11 cellular contexts compared by ENCODE assay signal in genomic region chr1:95013948-95014574, GRCh38. TPM values are rescaled to one million over a fixed set of nuclear protein-coding genes. Genes with fewer than 3 reads are reported as not detected.
DNase-seq lines count a peak whose midpoint lies in the region; ATAC-seq and TF ChIP-seq lines count a peak whose summit lies in the region.
"Had no signal": no experiment of that assay in that cellular context is flagged by ENCODE, and none has a peak within 500 bp of the region (broad histone marks: within the 10 kb centered on the region; RNA-seq: fewer than 3 reads in every experiment).

No MANE protein-coding gene starts in this region.

- TF ChIP-seq CTCF in AG10803 (conservative IDR thresholded peaks at IDR 0.05; ENCODE audit: low read length) (no peak), omental fat pad (IDR thresholded peaks at IDR 0.05) (no peak), chondrocyte (IDR thresholded peaks at IDR 0.05) (no peak)

- CTCF ChIA-PET in activated naive CD4-positive, alpha-beta T cell treated with anti-CD3 and anti-CD28 coated beads, Interleukin-2, amount 10 ng/mL, durations not matched to agents 7 days and 5 days (lab: Charles Lee), result interaction anchor here (0.9 kb wide), 1 partner anchor 30 kb away, joined by 3 read pairs; no protein-coding TSS in a partner anchor

- H3K27ac Mint-ChIP-seq in chondrocyte (ENCODE audit: unreplicated experiment), result no peak overlapping the region
- no peak overlapping the region for H3K27ac Mint-ChIP-seq in activated naive CD4-positive, alpha-beta T cell treated with anti-CD3 and anti-CD28 coated beads, Interleukin-2, amount 10 ng/mL, durations not matched to agents 7 days and 5 days

- H3K4me1 Mint-ChIP-seq in chondrocyte (ENCODE audit: low read depth), result peaks cover 27% of the 10 kb centered on the region
- no peaks in the 10 kb centered on the region for H3K4me1 Mint-ChIP-seq in activated T-cell treated with anti-CD3 and anti-CD28 coated beads, Interleukin-2, amount 50 U/mL, for 4 hours (ENCODE audit: low read depth)
- no peaks in the 10 kb centered on the region for H3K4me1 Mint-ChIP-seq in activated naive CD4-positive, alpha-beta T cell treated with anti-CD3 and anti-CD28 coated beads, Interleukin-2, amount 10 ng/mL, durations not matched to agents 7 days and 5 days

- no peaks in the 10 kb centered on the region for H3K9me3 Mint-ChIP-seq in chondrocyte (ENCODE audit: low read depth)
- no peaks in the 10 kb centered on the region for H3K9me3 Mint-ChIP-seq in activated T-cell treated with anti-CD3 and anti-CD28 coated beads, Interleukin-2, amount 50 U/mL, for 4 hours
- H3K9me3 Mint-ChIP-seq in activated naive CD4-positive, alpha-beta T cell treated with anti-CD3 and anti-CD28 coated beads, Interleukin-2, amount 10 ng/mL, durations not matched to agents 7 days and 5 days, result no peaks in the 10 kb centered on the region

- H3K4me3 Mint-ChIP-seq in chondrocyte (ENCODE audit: unreplicated experiment), result no peak overlapping the region
- no peak overlapping the region for H3K4me3 Mint-ChIP-seq in activated T-cell treated with anti-CD3 and anti-CD28 coated beads, Interleukin-2, amount 50 U/mL, for 4 hours
- no peak overlapping the region for H3K4me3 Mint-ChIP-seq in activated naive CD4-positive, alpha-beta T cell treated with anti-CD3 and anti-CD28 coated beads, Interleukin-2, amount 10 ng/mL, durations not matched to agents 7 days and 5 days

- no peaks in the 10 kb centered on the region for H3K27me3 Mint-ChIP-seq in chondrocyte (ENCODE audit: low read depth)
- no peaks in the 10 kb centered on the region for H3K27me3 Mint-ChIP-seq in activated T-cell treated with anti-CD3 and anti-CD28 coated beads, Interleukin-2, amount 50 U/mL, for 4 hours (ENCODE audit: low read depth)
- H3K27me3 Mint-ChIP-seq in activated naive CD4-positive, alpha-beta T cell treated with anti-CD3 and anti-CD28 coated beads, Interleukin-2, amount 10 ng/mL, durations not matched to agents 7 days and 5 days, result no peaks in the 10 kb centered on the region

- peaks cover 2% of the 10 kb centered on the region for H3K36me3 Mint-ChIP-seq in chondrocyte (ENCODE audit: low read depth)
- H3K36me3 Mint-ChIP-seq in activated T-cell treated with anti-CD3 and anti-CD28 coated beads, Interleukin-2, amount 50 U/mL, for 4 hours (ENCODE audit: insufficient read depth), result peaks cover 6% of the 10 kb centered on the region
- no peaks in the 10 kb centered on the region for H3K36me3 Mint-ChIP-seq in activated naive CD4-positive, alpha-beta T cell treated with anti-CD3 and anti-CD28 coated beads, Interleukin-2, amount 10 ng/mL, durations not matched to agents 7 days and 5 days

- ATAC-seq in omental fat pad (ENCODE audit: low FRiP score) (peak; percentile 16), GM21529 (IDR thresholded peaks at IDR 0.05; ENCODE audit: unreplicated experiment) (no peak)
- ATAC-seq in activated T-cell treated with anti-CD3 and anti-CD28 coated beads, Interleukin-2, amount 50 U/mL, for 4 hours, result no peak

- no peak overlapping the region for H3K4me3 ChIP-seq in AG10803 (ENCODE audit: low read length)
- H3K4me3 ChIP-seq: BLaER1, Peyer's patch had no signal

- DNase-seq in AG10803 (ENCODE audit: low read depth) (peak; percentile 34), NCI-H526 (lab: John Stamatoyannopoulos, UW) (peak; percentile 71 to 82), foreskin melanocyte (peak; percentile 39), omental fat pad (ENCODE audit: low spot score) (no peak), chondrocyte (ENCODE audit: low spot score) (no peak)
- DNase-seq in activated T-cell treated with anti-CD3 and anti-CD28 coated beads, Interleukin-2, amount 50 U/mL, for 4 hours, result no peak
- no peak for DNase-seq in activated naive CD4-positive, alpha-beta T cell treated with anti-CD3 and anti-CD28 coated beads, Interleukin-2, amount 10 ng/mL, durations not matched to agents 7 days and 5 days
- DNase-seq: Peyer's patch; stimulated activated CD4-positive, alpha-beta T cell treated with anti-CD3 and anti-CD28 coated beads, Interleukin-4, amount 100 ng/mL, for 4 hours had no signal

RNA-seq across cellular contexts. Expression of gene ALG14, which starts 58.7 kb away (rescaled TPM):
- total RNA-seq in omental fat pad (1 to 10 TPM in 3 of 4 donors, under 1 TPM in 1; 0.79 to 2.8 (median 1.4) TPM), chondrocyte (3.8 to 10.9 TPM (median 6.1 TPM) in 3 replicates)
- total RNA-seq in activated T-cell treated with anti-CD3 and anti-CD28 coated beads, Interleukin-2, amount 50 U/mL, for 4 hours, result 1 to 10 TPM; 4.3 to 4.9 (median 4.4) TPM

Comparison
In these comparisons a context has a peak if more than half of its experiments do, and no peak if none do; other contexts are left out.
1. DNase-seq: peak in AG10803 (single experiment), NCI-H526 (2 of 2) and foreskin melanocyte (single experiment); none in omental fat pad (single experiment), chondrocyte (single experiment), activated T-cell treated with anti-CD3 and anti-CD28 coated beads, Interleukin-2, amount 50 U/mL, for 4 hours (single experiment) and activated naive CD4-positive, alpha-beta T cell treated with anti-CD3 and anti-CD28 coated beads, Interleukin-2, amount 10 ng/mL, durations not matched to agents 7 days and 5 days (single experiment).